17 cellular contexts compared by ENCODE assay signal in the genomic region with DNA sequence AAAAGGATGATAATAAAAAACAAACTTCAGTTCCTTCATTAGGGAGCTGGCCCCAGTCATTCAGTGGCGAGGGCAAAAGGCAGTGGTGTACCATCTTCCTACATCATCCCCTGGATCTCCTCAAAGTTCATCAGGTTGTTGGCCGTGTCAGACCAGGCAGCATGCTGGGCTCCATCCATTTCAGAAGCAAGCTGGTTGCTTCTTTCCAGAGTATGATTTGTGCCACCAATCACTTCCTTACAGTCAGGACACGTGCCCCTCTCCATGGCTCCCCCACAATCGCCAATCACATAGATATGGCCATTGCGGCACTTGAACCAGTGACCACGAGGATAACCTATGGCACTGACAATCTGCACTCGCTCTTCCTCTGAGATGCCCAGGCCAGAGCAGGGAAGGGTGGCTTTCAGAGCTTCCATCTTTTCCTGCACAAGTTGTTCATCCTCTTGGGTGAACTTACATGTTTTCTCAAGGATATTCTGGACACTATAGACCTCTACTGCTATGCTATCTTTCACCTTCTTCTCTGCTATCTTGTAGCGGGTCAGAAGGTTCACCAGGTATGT. TPM values are rescaled to one million over a fixed set of nuclear protein-coding genes. Genes with fewer than 3 reads are reported as not detected.
DNase-seq lines count a peak whose midpoint lies in the region; ATAC-seq, FAIRE-seq and TF ChIP-seq lines count a peak whose summit lies in the region.
"Had no signal": no experiment of that assay in that cellular context is flagged by ENCODE, and none has a peak within 500 bp of the region (broad histone marks: within the 10 kb centered on the region; RNA-seq: fewer than 3 reads in every experiment).

No MANE protein-coding gene starts in this region.

- H3K27ac ChIP-seq in GM12878 (ENCODE audit: control insufficient read depth, insufficient read depth) (no peak overlapping the region), kidney (ENCODE audit: low read depth in 2 of 2, low read length in 2 of 2) (no peak overlapping the region)
- H3K27ac ChIP-seq: coronary artery, left lung, tibial nerve had no signal

- no peak for DNase-seq in activated T-cell treated with anti-CD3 and anti-CD28 coated beads, Interleukin-2, amount 50 U/mL, for 24 hours
- DNase-seq in activated T-cell treated with anti-CD3 and anti-CD28 coated beads, Interleukin-2, amount 50 U/mL, for 4 hours, result no peak
- DNase-seq in GM12878 (ENCODE audit: low read depth, low spot score) (no peak), natural killer cell (no peak), mucosa of descending colon (no peak), kidney (no peak)
- DNase-seq: activated T-cell treated with anti-CD3 and anti-CD28 coated beads for 4 hours, erythroblast, left lung had no signal

- H3K27me3 ChIP-seq in GM12878 (replicated peaks in 1 of 2; ENCODE audit: control insufficient read depth in 2 of 2, insufficient read depth in 2 of 2, low read length in 1 of 2), result no peaks in the 10 kb centered on the region
- H3K27me3 ChIP-seq: gastroesophageal sphincter, left lung, tibial nerve had no signal

- intact Hi-C loops in GM12878 (cut with micrococcal nuclease; ENCODE audit: unreplicated experiment) (loop anchor here (2.0 kb wide), 1 partner anchor 76 kb away; no protein-coding TSS in a partner anchor), natural killer cell (cut with micrococcal nuclease) (no loop called here), mucosa of descending colon (cut with DNase I, micrococcal nuclease) (no loop called here), kidney (cut with DNase I) (no loop called here)

- WGBS in GM12878 (ENCODE audit: insufficient coverage, insufficient replicate concordance, low lambda C conversion rate, missing lambda C conversion rate), result 92% methylated on average over 8 of the region's 8 CpGs

- no peak for TF ChIP-seq RAD21 in GM12878 (IDR thresholded peaks at IDR 0.05; ENCODE audit: insufficient read depth, low read depth, low read length)

- no peak for TF ChIP-seq EP300 in GM12878 (IDR thresholded peaks at IDR 0.05; ENCODE audit: borderline replicate concordance in 1 of 2, control insufficient read depth in 1 of 2, low read depth in 2 of 2, low read length in 2 of 2)

- H3K9ac ChIP-seq in GM12878 (ENCODE audit: control insufficient read depth, insufficient read depth, low read length) (no peak overlapping the region), kidney (ENCODE audit: low read length in 2 of 2) (no peak overlapping the region)

- peaks cover 28 to 40% of the 10 kb centered on the region in 2 experiments for H3K36me3 ChIP-seq in GM12878 (ENCODE audit: control insufficient read depth in 2 of 2, insufficient read depth in 2 of 2, low read length in 1 of 2)
- peaks cover 26% of the 10 kb centered on the region for H3K36me3 ChIP-seq in mucosa of descending colon (ENCODE audit: low read depth)
- H3K36me3 ChIP-seq in kidney (ENCODE audit: control insufficient read depth in 1 of 2, insufficient read depth in 2 of 2, low read length in 2 of 2), result peaks cover 42 to 62% of the 10 kb centered on the region in 2 donors

- H3K4me3 ChIP-seq in GM12878, result no peak overlapping the region
- H3K4me3 ChIP-seq in mucosa of descending colon, result no peak overlapping the region
- no peak overlapping the region for H3K4me3 ChIP-seq in kidney (ENCODE audit: low read length in 2 of 2)
- H3K4me3 ChIP-seq: coronary artery, gastroesophageal sphincter, left lung, smooth muscle cell, tibial nerve had no signal

- H4K20me1 ChIP-seq in GM12878 (ENCODE audit: control insufficient read depth, insufficient read depth), result no peaks in the 10 kb centered on the region

- FAIRE-seq in GM12878 (lab: Jason Lieb, UNC) (no peak), kidney (lab: Jason Lieb, UNC) (no peak)
- FAIRE-seq: A204.1 had no signal

- TF ChIP-seq POLR2A in GM18505 (IDR thresholded peaks at IDR 0.05; ENCODE audit: borderline replicate concordance, extremely low read depth, insufficient read depth, insufficient read length) (peak; percentile 9), GM12878 (IDR thresholded peaks at IDR 0.05; ENCODE audit: low read depth, low read length) (peak; percentile 61; the same call in 1 of the 2 replicates)

- no TSS peak for BruUV-seq in GM12878 (replicated peaks; lab: Mats Ljungman, UMichigan)

- no peaks in the 10 kb centered on the region for H3K4me1 ChIP-seq in GM12878 (ENCODE audit: control insufficient read depth, insufficient read depth, low read length)
- peaks cover 2% of the 10 kb centered on the region for H3K4me1 ChIP-seq in mucosa of descending colon (ENCODE audit: low read depth)
- peaks cover 0 to 10% of the 10 kb centered on the region in 2 donors for H3K4me1 ChIP-seq in kidney (ENCODE audit: control insufficient read depth in 1 of 2, insufficient read depth in 1 of 2, low read depth in 1 of 2, low read length in 2 of 2)
- H3K4me1 ChIP-seq: tibial nerve had no signal

- no peaks in the 10 kb centered on the region for H3K9me3 Mint-ChIP-seq in activated T-cell treated with anti-CD3 and anti-CD28 coated beads, Interleukin-2, amount 50 U/mL, for 24 hours
- H3K9me3 Mint-ChIP-seq in activated T-cell treated with anti-CD3 and anti-CD28 coated beads, Interleukin-2, amount 50 U/mL, for 4 hours, result no peaks in the 10 kb centered on the region
- no peaks in the 10 kb centered on the region for H3K9me3 Mint-ChIP-seq in natural killer cell
- H3K9me3 Mint-ChIP-seq: activated CD4-positive, alpha-beta T cell treated with anti-CD3 and anti-CD28 coated beads, Interleukin-2, amount 10 ng/mL, durations not matched to agents 7 days and 5 days had no signal

- SMC1A ChIA-PET in GM12878 (lab: Charles Lee; ENCODE audit: uncharacterized antibody, unreplicated experiment), result interaction anchor here (1.3 to 4.1 kb wide), 5 partner anchors 29 to 114 kb away, joined by 3 to 17 read pairs (median 8); no protein-coding TSS in a partner anchor

- H3K9me3 ChIP-seq in GM12878 (replicated peaks; ENCODE audit: control insufficient read depth, insufficient read depth, low read length), result no peaks in the 10 kb centered on the region
- no peaks in the 10 kb centered on the region for H3K9me3 ChIP-seq in mucosa of descending colon
- H3K9me3 ChIP-seq in kidney (ENCODE audit: control insufficient read depth in 1 of 2, low read length in 2 of 2), result no peaks in the 10 kb centered on the region
- H3K9me3 ChIP-seq: gastroesophageal sphincter, left lung, tibial nerve had no signal

- no peak overlapping the region for H3K4me3 Mint-ChIP-seq in activated T-cell treated with anti-CD3 and anti-CD28 coated beads, Interleukin-2, amount 50 U/mL, for 24 hours
- H3K4me3 Mint-ChIP-seq in activated T-cell treated with anti-CD3 and anti-CD28 coated beads, Interleukin-2, amount 50 U/mL, for 4 hours, result no peak overlapping the region
- H3K4me3 Mint-ChIP-seq in natural killer cell, result no peak overlapping the region
- H3K4me3 Mint-ChIP-seq: activated CD4-positive, alpha-beta T cell treated with anti-CD3 and anti-CD28 coated beads, Interleukin-2, amount 10 ng/mL, durations not matched to agents 7 days and 5 days had no signal

- H3K27ac Mint-ChIP-seq in activated T-cell treated with anti-CD3 and anti-CD28 coated beads, Interleukin-2, amount 50 U/mL, for 24 hours, result peak overlapping the region; percentile 75
- peak overlapping the region; percentile 61 to 74 for H3K27ac Mint-ChIP-seq in natural killer cell

- H3K27me3 Mint-ChIP-seq in activated T-cell treated with anti-CD3 and anti-CD28 coated beads, Interleukin-2, amount 50 U/mL, for 24 hours, result no peaks in the 10 kb centered on the region
- H3K27me3 Mint-ChIP-seq in activated T-cell treated with anti-CD3 and anti-CD28 coated beads, Interleukin-2, amount 50 U/mL, for 4 hours (ENCODE audit: low read depth), result no peaks in the 10 kb centered on the region
- H3K27me3 Mint-ChIP-seq in natural killer cell (ENCODE audit: low read depth in 2 of 2), result no peaks in the 10 kb centered on the region
- H3K27me3 Mint-ChIP-seq: activated CD4-positive, alpha-beta T cell treated with anti-CD3 and anti-CD28 coated beads, Interleukin-2, amount 10 ng/mL, durations not matched to agents 7 days and 5 days had no signal

- CTCF ChIA-PET in GM12878 (lab: Yijun Ruan, JAX), result interaction anchor here (1.0 to 5.5 kb wide), 11 partner anchors 8 to 201 kb away, joined by 3 to 46 read pairs (median 5); partner anchors contain the start of gene CSE1L

- H2AFZ ChIP-seq in GM12878 (ENCODE audit: control insufficient read depth, low read depth, low read length), result no peak overlapping the region

- H3K36me3 Mint-ChIP-seq in activated T-cell treated with anti-CD3 and anti-CD28 coated beads, Interleukin-2, amount 50 U/mL, for 24 hours (ENCODE audit: low read depth), result peaks cover 100% of the 10 kb centered on the region
- H3K36me3 Mint-ChIP-seq in activated T-cell treated with anti-CD3 and anti-CD28 coated beads, Interleukin-2, amount 50 U/mL, for 4 hours (ENCODE audit: insufficient read depth), result peaks cover 27% of the 10 kb centered on the region
- no peaks in the 10 kb centered on the region for H3K36me3 Mint-ChIP-seq in natural killer cell

- POLR2A ChIA-PET in GM12878 (lab: Charles Lee), result interaction anchor here (0.5 to 1.0 kb wide), 3 partner anchors 33 to 43 kb away, joined by 3 to 5 read pairs (median 3); no protein-coding TSS in a partner anchor

- H3K4me2 ChIP-seq in GM12878 (ENCODE audit: control insufficient read depth, insufficient read depth), result no peak overlapping the region
- H3K4me2 ChIP-seq: smooth muscle cell had no signal

- RAD21 ChIA-PET in GM12878 (lab: Charles Lee; ENCODE audit: unreplicated experiment), result interaction anchor here (1.0 to 3.1 kb wide), 3 partner anchors 30 to 76 kb away, joined by 3 to 17 read pairs (median 8); partner anchors contain the start of gene ZNFX1

- in situ Hi-C loops in GM12878 (cut with MboI), result no loop called here

- no peak for ATAC-seq in activated T-cell treated with anti-CD3 and anti-CD28 coated beads, Interleukin-2, amount 50 U/mL, for 4 hours
- ATAC-seq in GM18505 (IDR thresholded peaks at IDR 0.05; ENCODE audit: unreplicated experiment) (no peak), GM12878 (no peak), natural killer cell (peak in 1 of 3 donors; percentile 12), HG02973 (IDR thresholded peaks at IDR 0.05; ENCODE audit: unreplicated experiment) (no peak), mucosa of descending colon (no peak)

- TF ChIP-seq CTCF in GM12878 (IDR thresholded peaks at IDR 0.05 in 2 of 3, conservative IDR thresholded peaks at IDR 0.05 in 1 of 3; ENCODE audit: control insufficient read depth in 2 of 3, extremely low read depth in 1 of 3, insufficient read depth in 1 of 3, low read depth in 3 of 3, low read length in 3 of 3) (no peak), natural killer cell (IDR thresholded peaks at IDR 0.05) (no peak), mucosa of descending colon (IDR thresholded peaks at IDR 0.05) (no peak), kidney (IDR thresholded peaks at IDR 0.05; ENCODE audit: borderline replicate concordance, extremely low read depth, insufficient read depth) (no peak)

- peaks cover 7% of the 10 kb centered on the region for H3K4me1 Mint-ChIP-seq in activated T-cell treated with anti-CD3 and anti-CD28 coated beads, Interleukin-2, amount 50 U/mL, for 24 hours (ENCODE audit: low read depth)
- H3K4me1 Mint-ChIP-seq in activated T-cell treated with anti-CD3 and anti-CD28 coated beads, Interleukin-2, amount 50 U/mL, for 4 hours (ENCODE audit: low read depth), result no peaks in the 10 kb centered on the region
- peaks cover 0 to 8% of the 10 kb centered on the region in 2 donors for H3K4me1 Mint-ChIP-seq in natural killer cell

- no peaks in the 10 kb centered on the region for H3K79me2 ChIP-seq in GM12878 (ENCODE audit: control insufficient read depth, insufficient read depth, low read length)

RNA-seq across cellular contexts. Expression of gene DDX27, which starts 28.0 kb away (rescaled TPM):
- total RNA-seq in activated T-cell treated with anti-CD3 and anti-CD28 coated beads, Interleukin-2, amount 50 U/mL, for 4 hours, result 10 to 100 TPM; 89.6 to 94.8 (median 93.1) TPM
- 38.5 and 40.4 TPM in 2 replicates for total RNA-seq in GM12878 (2013; cell fraction: nucleolus; rRNA removed)
- total RNA-seq in GM12878 (2014; rRNA removed), result 56.0 and 57.3 TPM in 2 replicates
- 55.0 and 59.4 TPM in 2 replicates for total RNA-seq in GM12878 (2014; rRNA removed; fragmentation: Illumina TruSeq; extraction: Trizol)
- total RNA-seq in GM12878 (2021), result 45.4 and 50.0 TPM in 2 replicates
- polyA plus RNA-seq in GM12878 (2011; ENCODE audit: low read depth), result 22.3 TPM
- polyA plus RNA-seq in GM12878 (2011; rRNA removed), result 25.0 and 37.2 TPM in 2 replicates
- 56.5 and 62.8 TPM in 2 replicates for polyA plus RNA-seq in GM12878 (2011; cell fraction: cytosol; rRNA removed)
- polyA plus RNA-seq in GM12878 (2011; cell fraction: nucleus; rRNA removed), result 42.8 and 59.0 TPM in 2 replicates
- 32.7 and 33.1 TPM in 2 replicates for polyA plus RNA-seq in GM12878 (2012)
- 55.2 and 68.6 TPM in 2 replicates for polyA plus RNA-seq in GM12878 (2014; fragmentation: Illumina TruSeq; extraction: Trizol)
- 10 to 100 TPM; 19.8 to 33.4 TPM for polyA plus RNA-seq in GM12878 (2014; fragmentation: Nextera tagmentation; extraction: Ambion mirVana)
- 50.6 and 52.5 TPM in 2 replicates for polyA plus RNA-seq in GM12878 (2014; rRNA removed)
- polyA plus RNA-seq in GM12878 (2016; fragmentation: Nextera tagmentation; extraction: Ambion mirVana), result 10 to 100 TPM; 74.9 to 78.8 TPM
- polyA minus RNA-seq in GM12878 (2011; rRNA and poly(A)+ RNA removed), result 30.1 and 46.4 TPM in 2 replicates
- polyA minus RNA-seq in GM12878 (2011; cell fraction: cytosol; rRNA and poly(A)+ RNA removed), result 21.0 TPM in 2 replicates
- polyA minus RNA-seq in GM12878 (2011; cell fraction: nucleus; rRNA and poly(A)+ RNA removed), result 12.5 and 30.6 TPM in 2 replicates
- total RNA-seq in natural killer cell, result 10 to 100 TPM; 71.5 to 91.3 (median 75.9) TPM
- total RNA-seq in mucosa of descending colon, result 10 to 100 TPM; 27.1 to 32.8 (median 32.5) TPM
- total RNA-seq in kidney, result 30.6 TPM
- 22.8 TPM for polyA plus RNA-seq in kidney (ENCODE audit: insufficient read depth, low read depth, low replicate concordance)

RNA-seq across cellular contexts. Expression of gene ZNFX1, which starts 30.6 kb away (rescaled TPM):
- total RNA-seq in activated T-cell treated with anti-CD3 and anti-CD28 coated beads, Interleukin-2, amount 50 U/mL, for 4 hours, result 10 to 100 TPM; 52.5 to 69.2 (median 56.4) TPM
- 51.3 and 51.5 TPM in 2 replicates for total RNA-seq in GM12878 (2013; cell fraction: nucleolus; rRNA removed)
- 31.5 and 32.1 TPM in 2 replicates for total RNA-seq in GM12878 (2014; rRNA removed)
- total RNA-seq in GM12878 (2014; rRNA removed; fragmentation: Illumina TruSeq; extraction: Trizol), result 26.3 and 27.8 TPM in 2 replicates
- total RNA-seq in GM12878 (2021), result 29.8 and 30.6 TPM in 2 replicates
- 14.5 TPM for polyA plus RNA-seq in GM12878 (2011; ENCODE audit: low read depth)
- polyA plus RNA-seq in GM12878 (2011; rRNA removed), result 6.9 and 9.1 TPM in 2 replicates
- polyA plus RNA-seq in GM12878 (2011; cell fraction: cytosol; rRNA removed), result 14.1 and 18.0 TPM in 2 replicates
- polyA plus RNA-seq in GM12878 (2011; cell fraction: nucleus; rRNA removed), result 6.9 and 11.6 TPM in 2 replicates
- polyA plus RNA-seq in GM12878 (2012), result 16.7 and 17.2 TPM in 2 replicates
- polyA plus RNA-seq in GM12878 (2014; fragmentation: Illumina TruSeq; extraction: Trizol), result 26.4 and 28.5 TPM in 2 replicates
- 10 to 100 TPM in 1 of 2 experiments, 1 to 10 TPM in 1; 7.4 to 14.6 TPM for polyA plus RNA-seq in GM12878 (2014; fragmentation: Nextera tagmentation; extraction: Ambion mirVana)
- 16.4 and 18.2 TPM in 2 replicates for polyA plus RNA-seq in GM12878 (2014; rRNA removed)
- polyA plus RNA-seq in GM12878 (2016; fragmentation: Nextera tagmentation; extraction: Ambion mirVana), result 10 to 100 TPM; 24.9 to 27.2 TPM
- 30.2 and 32.8 TPM in 2 replicates for polyA minus RNA-seq in GM12878 (2011; rRNA and poly(A)+ RNA removed)
- 14.2 and 16.9 TPM in 2 replicates for polyA minus RNA-seq in GM12878 (2011; cell fraction: cytosol; rRNA and poly(A)+ RNA removed)
- 15.8 and 18.1 TPM in 2 replicates for polyA minus RNA-seq in GM12878 (2011; cell fraction: nucleus; rRNA and poly(A)+ RNA removed)
- total RNA-seq in natural killer cell, result 10 to 100 TPM; 55.8 to 58.5 (median 57.8) TPM
- 10 to 100 TPM; 33.6 to 36.4 (median 35.5) TPM for total RNA-seq in mucosa of descending colon
- total RNA-seq in kidney, result 44.0 TPM
- polyA plus RNA-seq in kidney (ENCODE audit: insufficient read depth, low read depth, low replicate concordance), result 8.0 TPM

RNA-seq across cellular contexts. Expression of gene STAU1, which starts 59.1 kb away (rescaled TPM):
- total RNA-seq in activated T-cell treated with anti-CD3 and anti-CD28 coated beads, Interleukin-2, amount 50 U/mL, for 4 hours, result 10 to 100 TPM; 66.4 to 79.0 (median 74.2) TPM
- 26.2 and 28.5 TPM in 2 replicates for total RNA-seq in GM12878 (2013; cell fraction: nucleolus; rRNA removed)
- total RNA-seq in GM12878 (2014; rRNA removed), result 28.2 and 29.0 TPM in 2 replicates
- 36.6 and 36.8 TPM in 2 replicates for total RNA-seq in GM12878 (2014; rRNA removed; fragmentation: Illumina TruSeq; extraction: Trizol)
- 60.9 and 61.4 TPM in 2 replicates for total RNA-seq in GM12878 (2021)
- 22.3 TPM for polyA plus RNA-seq in GM12878 (2011; ENCODE audit: low read depth)
- 46.8 and 48.8 TPM in 2 replicates for polyA plus RNA-seq in GM12878 (2011; rRNA removed)
- 33.9 and 42.6 TPM in 2 replicates for polyA plus RNA-seq in GM12878 (2011; cell fraction: cytosol; rRNA removed)
- 26.3 and 33.1 TPM in 2 replicates for polyA plus RNA-seq in GM12878 (2011; cell fraction: nucleus; rRNA removed)
- polyA plus RNA-seq in GM12878 (2012), result 36.2 and 43.7 TPM in 2 replicates
- 64.3 and 70.9 TPM in 2 replicates for polyA plus RNA-seq in GM12878 (2014; fragmentation: Illumina TruSeq; extraction: Trizol)
- polyA plus RNA-seq in GM12878 (2014; fragmentation: Nextera tagmentation; extraction: Ambion mirVana), result 10 to 100 TPM; 13.9 to 20.7 TPM
- 40.2 and 42.5 TPM in 2 replicates for polyA plus RNA-seq in GM12878 (2014; rRNA removed)
- 10 to 100 TPM; 62.5 to 66.2 TPM for polyA plus RNA-seq in GM12878 (2016; fragmentation: Nextera tagmentation; extraction: Ambion mirVana)
- polyA minus RNA-seq in GM12878 (2011; rRNA and poly(A)+ RNA removed), result 36.2 and 41.6 TPM in 2 replicates
- polyA minus RNA-seq in GM12878 (2011; cell fraction: cytosol; rRNA and poly(A)+ RNA removed), result 26.5 and 29.3 TPM in 2 replicates
- polyA minus RNA-seq in GM12878 (2011; cell fraction: nucleus; rRNA and poly(A)+ RNA removed), result 9.4 and 22.3 TPM in 2 replicates
- total RNA-seq in natural killer cell, result 10 to 100 TPM; 47.3 to 54.9 (median 49.9) TPM
- 10 to 100 TPM; 83.8 to 95.7 (median 91.0) TPM for total RNA-seq in mucosa of descending colon
- total RNA-seq in kidney, result 85.4 TPM
- polyA plus RNA-seq in kidney (ENCODE audit: insufficient read depth, low read depth, low replicate concordance), result 53.3 TPM
